8 cellular contexts compared by ENCODE assay signal in genomic region chr14:49633650-49634546, GRCh38. TPM values are rescaled to one million over a fixed set of nuclear protein-coding genes. Genes with fewer than 3 reads are reported as not detected.
DNase-seq lines count a peak whose midpoint lies in the region; ATAC-seq and TF ChIP-seq lines count a peak whose summit lies in the region.

No MANE protein-coding gene starts in this region.

- H3K9me3 ChIP-seq in iPS-18c (ENCODE audit: control insufficient read depth, insufficient read depth, low read length) (no peaks in the 10 kb centered on the region), skeletal muscle tissue (ENCODE audit: control insufficient read depth in 3 of 3, low read length in 3 of 3) (no peaks in the 10 kb centered on the region)

- TF ChIP-seq CTCF in brain microvascular endothelial cell (IDR thresholded peaks at IDR 0.05; ENCODE audit: low read depth, low read length, missing control alignments) = peak; percentile 78

- ATAC-seq in GM18861 (IDR thresholded peaks at IDR 0.05; ENCODE audit: unreplicated experiment) (peak; percentile 64), HG03095 (IDR thresholded peaks at IDR 0.05; ENCODE audit: unreplicated experiment) (peak; percentile 77)

- DNase-seq in ACHN = peak; percentile 91
- peak; percentile 92 for DNase-seq in NCI-H2107 treated with DMSO at 0.1 percent for 48 hours (lab: John Stamatoyannopoulos, UW; ENCODE audit: unreplicated experiment)
- DNase-seq in UCSD-AML1 (lab: John Stamatoyannopoulos, UW; ENCODE audit: unreplicated experiment) = peak; percentile 96
- peak; percentile 88 for DNase-seq in brain microvascular endothelial cell

- no peaks in the 10 kb centered on the region for H3K36me3 ChIP-seq in brain microvascular endothelial cell (replicated peaks)
- peaks cover 0 to 8% (median 2%) of the 10 kb centered on the region in 3 donors for H3K36me3 ChIP-seq in skeletal muscle tissue (ENCODE audit: control insufficient read depth in 3 of 3, insufficient read depth in 3 of 3, low read length in 3 of 3)

- peak overlapping the region; percentile 93 for H3K4me3 ChIP-seq in brain microvascular endothelial cell (ENCODE audit: low read depth, low read length)
- peak overlapping the region; percentile 88 for H3K4me3 ChIP-seq in iPS-18c (ENCODE audit: insufficient read depth, low read depth, low read length)
- peak overlapping the region; percentile 88 to 97 (median 95) for H3K4me3 ChIP-seq in skeletal muscle tissue (ENCODE audit: low read length in 3 of 3)

- H3K4me1 ChIP-seq in skeletal muscle tissue (ENCODE audit: control insufficient read depth in 3 of 3, insufficient read depth in 3 of 3, low read length in 3 of 3) = peaks cover 12 to 24% (median 17%) of the 10 kb centered on the region in 3 donors

- no peaks in the 10 kb centered on the region for H3K27me3 ChIP-seq in brain microvascular endothelial cell (replicated peaks)
- no peaks in the 10 kb centered on the region for H3K27me3 ChIP-seq in skeletal muscle tissue (ENCODE audit: control insufficient read depth in 3 of 3, insufficient read depth in 3 of 3, low read length in 3 of 3)

- in situ Hi-C loops in ACHN (cut with HindIII; ENCODE audit: low pct_ligation_motif_present, low pct_unique_long_range_greater_than_20kb, low sequenced_read_pairs) = no loop called here
- in situ Hi-C loops in brain microvascular endothelial cell (cut with HindIII; ENCODE audit: low pct_ligation_motif_present, low sequenced_read_pairs) = no loop called here

- peak overlapping the region; percentile 90 to 96 (median 95) for H3K9ac ChIP-seq in skeletal muscle tissue (ENCODE audit: low read depth in 1 of 3, low read length in 3 of 3)

- H3K27ac ChIP-seq in brain microvascular endothelial cell (peak overlapping the region; percentile 79), skeletal muscle tissue (ENCODE audit: low read depth, low read length) (peak overlapping the region; percentile 96)

RNA-seq across cellular contexts. Expression of gene DNAAF2, which starts 1.1 kb away (rescaled TPM):
- total RNA-seq in skeletal muscle tissue = 5.7 TPM

RNA-seq across cellular contexts. Expression of gene MGAT2, which starts 13.3 kb away (rescaled TPM):
- 28.2 TPM for total RNA-seq in skeletal muscle tissue

RNA-seq across cellular contexts. Expression of gene RPL36AL, which starts 13.5 kb away (rescaled TPM):
- total RNA-seq in skeletal muscle tissue = 243 TPM

RNA-seq across cellular contexts. Expression of gene LRR1, which starts 35.2 kb away (rescaled TPM):
- total RNA-seq in skeletal muscle tissue = 8.4 TPM

RNA-seq across cellular contexts. Expression of gene RPS29, which starts 47.7 kb away (rescaled TPM):
- total RNA-seq in skeletal muscle tissue = 2,999 TPM

Comparison
In these comparisons a context has a peak if more than half of its experiments do, and no peak if none do; other contexts are left out.
1. Peak in every context shown above with its lines: DNase-seq, ATAC-seq, H3K4me3 ChIP-seq and H3K27ac ChIP-seq.